In genomic region chr1:64172458-64172983, GRCh38 we compare ENCODE assay signal across 8 cellular contexts. TPM values are rescaled to one million over a fixed set of nuclear protein-coding genes. Genes with fewer than 3 reads are reported as not detected.
DNase-seq lines count a peak whose midpoint lies in the region; ATAC-seq and TF ChIP-seq lines count a peak whose summit lies in the region.

No MANE protein-coding gene starts in this region.

- peak; percentile 93 for DNase-seq in NCI-H748 (lab: John Stamatoyannopoulos, UW; ENCODE audit: unreplicated experiment)
- DNase-seq in foreskin keratinocyte: no peak
- DNase-seq in NCI-H2196 treated with DMSO at 0.1 percent for 48 hours (lab: John Stamatoyannopoulos, UW; ENCODE audit: unreplicated experiment): no peak
- no peak for DNase-seq in GM13977 (ENCODE audit: low spot score)
- no peak for DNase-seq in HPDE6-E6E7 (ENCODE audit: extremely low spot score)
- DNase-seq in NOMO-1 treated with dmso at 0.1 percent for 144 hours (lab: John Stamatoyannopoulos, UW; ENCODE audit: unreplicated experiment): no peak

- in situ Hi-C loops in GM13977 (cut with MboI; ENCODE audit: low pct_unique_long_range_greater_than_20kb, low sequenced_read_pairs, unreplicated experiment): no loop called here

- peak overlapping the region; percentile 42 for H3K27ac ChIP-seq in foreskin keratinocyte

- peaks cover 13% of the 10 kb centered on the region for H3K4me1 ChIP-seq in foreskin keratinocyte

- H3K27me3 ChIP-seq in foreskin keratinocyte: no peaks in the 10 kb centered on the region

- TF ChIP-seq CTCF in foreskin keratinocyte (conservative IDR thresholded peaks at IDR 0.05): no peak
- no peak for TF ChIP-seq CTCF in GM13977 (IDR thresholded peaks at IDR 0.05; ENCODE audit: extremely low read depth, insufficient read depth, missing control alignments)

- peak; percentile 56 for ATAC-seq in GM18502 (IDR thresholded peaks at IDR 0.05; ENCODE audit: poor library complexity, unreplicated experiment)
- peak; percentile 48 for ATAC-seq in HG02981 (IDR thresholded peaks at IDR 0.05; ENCODE audit: unreplicated experiment)
- ATAC-seq in foreskin keratinocyte: no peak

RNA-seq across cellular contexts. Expression of gene UBE2U, which starts 30.9 kb away (rescaled TPM):
- total RNA-seq in foreskin keratinocyte: not detected in 2 replicates
- not detected in 2 replicates for polyA plus RNA-seq in foreskin keratinocyte
